Comparison of ENCODE assay signal across 8 cellular contexts in genomic region chr1:8818789-8819188, GRCh38. TPM values are rescaled to one million over a fixed set of nuclear protein-coding genes. Genes with fewer than 3 reads are reported as not detected.
DNase-seq lines count a peak whose midpoint lies in the region; TF ChIP-seq lines count a peak whose summit lies in the region.
"Not testable (repeated sequence)": the region's sequence is repeated elsewhere in the genome, so short reads cannot be mapped to it uniquely, and the experiment has no call there.

No MANE protein-coding gene starts in this region.

- WGBS in endodermal cell (ENCODE audit: insufficient coverage in 1 of 2, insufficient read length in 1 of 2), 2 experiments: 89 to 93% methylated on average over 7 to 12 of the region's 13 CpGs

- peaks cover 40% of the 10 kb centered on the region for H3K4me1 ChIP-seq in BLaER1
- peaks cover 32% of the 10 kb centered on the region for H3K4me1 ChIP-seq in KMS-11 (ENCODE audit: low read depth, poor library complexity, severe bottlenecking)
- H3K4me1 ChIP-seq in endodermal cell (ENCODE audit: control insufficient read depth, insufficient read depth, low read length): not testable (repeated sequence)

- peak overlapping the region; percentile 86 for H3K4me3 Mint-ChIP-seq in T-helper 2 cell treated with Interferon-gamma antibody and Interleukin-4, amounts not matched to agents 5 μg/mL and 100 μg/mL, for 36 hours
- H3K4me3 Mint-ChIP-seq in activated naive CD4-positive, alpha-beta T cell treated with anti-CD3 and anti-CD28 coated beads, Interleukin-2, amount 10 ng/mL, durations not matched to agents 7 days and 5 days: peak overlapping the region; percentile 77
- H3K4me3 Mint-ChIP-seq in endodermal cell: peak overlapping the region; percentile 80
- peak overlapping the region; percentile 92 for H3K4me3 Mint-ChIP-seq in nephron progenitor cell

- H3K36me3 ChIP-seq in BLaER1; KMS-11 (ENCODE audit: insufficient read depth); endodermal cell (ENCODE audit: control insufficient read depth, insufficient read depth, low read length): not testable (repeated sequence)

- H3K27me3 ChIP-seq in BLaER1; KMS-11 (ENCODE audit: insufficient read depth, low read depth); endodermal cell (ENCODE audit: control insufficient read depth, insufficient read depth, low read length, poor library complexity, severe bottlenecking): not testable (repeated sequence)

- H4K20me1 ChIP-seq in BLaER1: peaks cover 18% of the 10 kb centered on the region
- not testable (repeated sequence) for H4K20me1 ChIP-seq in KMS-11 (ENCODE audit: insufficient read depth)

- H3K27me3 Mint-ChIP-seq in T-helper 2 cell treated with Interferon-gamma antibody and Interleukin-4, amounts not matched to agents 5 μg/mL and 100 μg/mL, for 36 hours (ENCODE audit: low read depth): peaks cover 20% of the 10 kb centered on the region
- H3K27me3 Mint-ChIP-seq in activated naive CD4-positive, alpha-beta T cell treated with anti-CD3 and anti-CD28 coated beads, Interleukin-2, amount 10 ng/mL, durations not matched to agents 7 days and 5 days: peaks cover 49% of the 10 kb centered on the region
- not testable (repeated sequence) for H3K27me3 Mint-ChIP-seq in endodermal cell (ENCODE audit: insufficient read depth); nephron progenitor cell (ENCODE audit: low read depth, poor library complexity)

- not testable (repeated sequence) for H3K27ac Mint-ChIP-seq in T-helper 2 cell treated with Interferon-gamma antibody and Interleukin-4, amounts not matched to agents 5 μg/mL and 100 μg/mL, for 36 hours; activated naive CD4-positive, alpha-beta T cell treated with anti-CD3 and anti-CD28 coated beads, Interleukin-2, amount 10 ng/mL, durations not matched to agents 7 days and 5 days; endodermal cell
- peak overlapping the region; percentile 97 for H3K27ac Mint-ChIP-seq in nephron progenitor cell

- not testable (repeated sequence) for H3K9me3 Mint-ChIP-seq in T-helper 2 cell treated with Interferon-gamma antibody and Interleukin-4, amounts not matched to agents 5 μg/mL and 100 μg/mL, for 36 hours; activated naive CD4-positive, alpha-beta T cell treated with anti-CD3 and anti-CD28 coated beads, Interleukin-2, amount 10 ng/mL, durations not matched to agents 7 days and 5 days; endodermal cell; nephron progenitor cell

- H3K4me2 ChIP-seq in BLaER1 (peak overlapping the region; percentile 87), KMS-11 (peak overlapping the region; percentile 82; the same call in 1 of the 2 replicates)

- H3K9me3 ChIP-seq in BLaER1; endodermal cell (ENCODE audit: control insufficient read depth, low read length); iPS-18c (ENCODE audit: control insufficient read depth, insufficient read depth, low read length): not testable (repeated sequence)

- 0 out of 2 replicates have a peak overlapping the region, but pooled peaks have one; percentile 96 for H3K27ac ChIP-seq in BLaER1
- H3K27ac ChIP-seq in KMS-11: not testable (repeated sequence)
- peak overlapping the region; percentile 97 for H3K27ac ChIP-seq in endodermal cell (ENCODE audit: low read depth, low read length)

- peaks cover 34% of the 10 kb centered on the region for H3K4me1 Mint-ChIP-seq in T-helper 2 cell treated with Interferon-gamma antibody and Interleukin-4, amounts not matched to agents 5 μg/mL and 100 μg/mL, for 36 hours (ENCODE audit: low read depth)
- H3K4me1 Mint-ChIP-seq in activated naive CD4-positive, alpha-beta T cell treated with anti-CD3 and anti-CD28 coated beads, Interleukin-2, amount 10 ng/mL, durations not matched to agents 7 days and 5 days: peaks cover 37% of the 10 kb centered on the region
- H3K4me1 Mint-ChIP-seq in endodermal cell: peaks cover 49% of the 10 kb centered on the region
- peaks cover 72% of the 10 kb centered on the region for H3K4me1 Mint-ChIP-seq in nephron progenitor cell

- H3K4me3 ChIP-seq in BLaER1: peak overlapping the region; percentile 82
- H3K4me3 ChIP-seq in KMS-11 (IDR thresholded peaks at IDR 0.05; ENCODE audit: insufficient read depth, low read depth, low read length): not testable (repeated sequence)
- peak overlapping the region; percentile 95 for H3K4me3 ChIP-seq in endodermal cell (ENCODE audit: low read length)
- H3K4me3 ChIP-seq in iPS-18c (ENCODE audit: insufficient read depth, low read depth, low read length): peak overlapping the region; percentile 61; the same call in 1 of the 2 replicates

- CTCF ChIA-PET in activated naive CD4-positive, alpha-beta T cell treated with anti-CD3 and anti-CD28 coated beads, Interleukin-2, amount 10 ng/mL, durations not matched to agents 7 days and 5 days (lab: Charles Lee): not testable (repeated sequence)

- not testable (repeated sequence) for DNase-seq in T-helper 2 cell treated with Interferon-gamma antibody and Interleukin-4, amounts not matched to agents 5 μg/mL and 100 μg/mL, for 36 hours (ENCODE audit: low spot score); activated naive CD4-positive, alpha-beta T cell treated with anti-CD3 and anti-CD28 coated beads, Interleukin-2, amount 10 ng/mL, durations not matched to agents 7 days and 5 days; endodermal cell; nephron progenitor cell
- DNase-seq in stimulated activated CD8-positive, alpha-beta memory T cell treated with anti-CD3 and anti-CD28 coated beads, Interleukin-4, amount 100 ng/mL, for 48 hours: peak; percentile 4

- H3K9ac ChIP-seq in BLaER1: peak overlapping the region; percentile 93; the same call in 1 of the 2 replicates
- H3K9ac ChIP-seq in KMS-11; endodermal cell (ENCODE audit: extremely low read depth, low read length, poor library complexity, severe bottlenecking): not testable (repeated sequence)

- H3K79me2 ChIP-seq in KMS-11 (ENCODE audit: insufficient read depth, low read depth): not testable (repeated sequence)

- not testable (repeated sequence) for H2AFZ ChIP-seq in KMS-11 (ENCODE audit: low read depth)

- not testable (repeated sequence) for H3K36me3 Mint-ChIP-seq in T-helper 2 cell treated with Interferon-gamma antibody and Interleukin-4, amounts not matched to agents 5 μg/mL and 100 μg/mL, for 36 hours (ENCODE audit: low read depth); activated naive CD4-positive, alpha-beta T cell treated with anti-CD3 and anti-CD28 coated beads, Interleukin-2, amount 10 ng/mL, durations not matched to agents 7 days and 5 days; endodermal cell (ENCODE audit: low read depth); nephron progenitor cell (ENCODE audit: low read depth)

- TF ChIP-seq CTCF in KMS-11 (conservative IDR thresholded peaks at IDR 0.05; ENCODE audit: low read depth, low read length); endodermal cell (conservative IDR thresholded peaks at IDR 0.05); nephron progenitor cell (IDR thresholded peaks at IDR 0.05): not testable (repeated sequence)

RNA-seq across cellular contexts. Expression of gene RERE, which starts 1.3 kb away (rescaled TPM):
- 100 to 1,000 TPM; 159 to 179 TPM for total RNA-seq in endodermal cell
- 120 TPM for polyA plus RNA-seq in endodermal cell (2013, experiment 1 of 2)
- polyA plus RNA-seq in endodermal cell (2013, experiment 2 of 2): 97.7 TPM

RNA-seq across cellular contexts. Expression of gene ENO1, which starts 59.7 kb away (rescaled TPM):
- 1,000 to 10,000 TPM; 1,263 to 1,351 TPM for total RNA-seq in endodermal cell
- polyA plus RNA-seq in endodermal cell (2013, experiment 1 of 2): 1,848 TPM
- 1,827 TPM for polyA plus RNA-seq in endodermal cell (2013, experiment 2 of 2)
